ENCODE assay signal across 14 cellular contexts in the genomic region with DNA sequence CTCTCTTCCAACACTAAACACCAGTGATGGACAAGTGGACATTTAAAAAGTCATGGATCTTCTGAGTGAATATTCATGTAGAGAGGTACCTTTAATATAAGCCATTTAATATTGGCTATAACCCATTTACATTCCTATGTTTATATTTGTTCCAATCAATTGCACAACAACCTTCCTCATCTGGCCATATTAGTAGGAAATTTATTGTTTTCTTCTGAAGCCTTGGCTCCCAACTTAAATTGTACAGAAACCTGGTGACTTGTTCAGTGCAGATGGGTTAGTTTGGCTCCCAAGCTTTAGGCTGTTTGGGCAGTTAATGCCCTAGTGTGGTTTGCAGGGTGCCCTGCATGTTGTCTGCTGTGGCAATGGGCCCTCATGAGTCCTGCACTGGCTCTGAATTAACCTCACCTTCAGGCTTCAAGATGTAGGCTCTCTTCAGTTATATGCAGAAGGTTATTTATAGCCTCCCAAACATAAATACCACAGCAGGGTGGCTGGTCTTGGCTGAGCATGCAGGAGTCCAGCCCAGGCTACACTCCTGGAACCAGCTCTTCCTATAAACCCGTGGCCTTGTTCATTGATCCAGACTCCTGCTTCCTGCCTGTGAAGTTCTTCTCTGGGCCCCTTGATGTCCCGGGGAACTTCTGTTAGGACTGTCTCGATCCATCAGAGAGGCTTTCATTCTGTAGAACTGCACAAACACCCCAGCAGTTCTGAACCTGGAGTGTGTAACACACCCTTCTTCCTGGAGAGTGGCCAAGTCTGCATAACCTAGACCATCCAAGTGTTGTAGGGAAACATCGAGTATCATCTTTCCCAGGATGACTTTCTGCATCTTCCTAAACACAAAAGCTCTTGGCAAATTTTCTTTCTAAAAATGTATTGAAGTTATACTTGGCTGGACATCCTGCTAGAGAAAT. TPM values are rescaled to one million over a fixed set of nuclear protein-coding genes. Genes with fewer than 3 reads are reported as not detected.
A peak's percentile ranks its signal among the peaks of the same experiment; 100 is the strongest.
DNase-seq lines count a peak whose midpoint lies in the region; ATAC-seq and TF ChIP-seq lines count a peak whose summit lies in the region.
"Had no signal": no experiment of that assay in that cellular context is flagged by ENCODE, and none has a peak within 500 bp of the region (broad histone marks: within the 10 kb centered on the region; RNA-seq: fewer than 3 reads in every experiment).

No MANE protein-coding gene starts in this region.

- DNase-seq in HCT116 (ENCODE audit: low read depth, low spot score), result no peak
- peak; percentile 17 for DNase-seq in hepatocyte (ENCODE audit: low spot score)
- DNase-seq in activated T-helper 1 cell treated with anti-CD3 and anti-CD28 coated beads, Interleukin-12 subunit alpha, Interleukin-12 subunit beta, Interleukin-2, Interleukin-4 antibody, amounts not matched to agents 30 ng/mL and 10 ng/mL and 1 ng/mL, durations not matched to agents 14 hours and 24 hours and 36 hours (ENCODE audit: low spot score), result no peak
- DNase-seq in amniotic stem cell (lab: John Stamatoyannopoulos, UW), result no peak
- no peak for DNase-seq in left lung
- DNase-seq: activated naive CD4-positive, alpha-beta T cell treated with Interleukin-2 at 50 U/mL for 16 hours; DND-41; posterior cingulate gyrus; substantia nigra; WERI-Rb-1 had no signal

- intact Hi-C loops in HCT116 (cut with micrococcal nuclease), result loop anchor here (5.0 kb wide), 1 partner anchor 59 kb away; no protein-coding TSS in a partner anchor
- intact Hi-C loops in activated T-helper 1 cell treated with anti-CD3 and anti-CD28 coated beads, Interleukin-12 subunit alpha, Interleukin-12 subunit beta, Interleukin-2, Interleukin-4 antibody, amounts not matched to agents 30 ng/mL and 10 ng/mL and 1 ng/mL, durations not matched to agents 14 hours and 24 hours and 36 hours (cut with micrococcal nuclease), result no loop called here
- intact Hi-C loops in left lung (cut with DNase I), result no loop called here

- TF ChIP-seq POLR2A in HCT116 (IDR thresholded peaks at IDR 0.05; ENCODE audit: borderline replicate concordance, extremely low read depth, insufficient read depth, insufficient read length), result no peak

- no peak for TF ChIP-seq RAD21 in HCT116 (IDR thresholded peaks at IDR 0.05; ENCODE audit: low read depth)

- no peaks in the 10 kb centered on the region for H4K20me1 ChIP-seq in HCT116 (ENCODE audit: insufficient read depth)
- H4K20me1 ChIP-seq in hepatocyte (ENCODE audit: insufficient read depth, poor library complexity, severe bottlenecking), result no peaks in the 10 kb centered on the region

- H3K27ac ChIP-seq in ACC112 (ENCODE audit: low read depth, low read length) (peak overlapping the region; percentile 74), HCT116 (ENCODE audit: low read depth, low read length) (no peak overlapping the region), hepatocyte (no peak overlapping the region), left lung (no peak overlapping the region)
- H3K27ac ChIP-seq: cardiac muscle cell, WERI-Rb-1 had no signal

- no TSS peak for BruUV-seq in HCT116 (replicated peaks; lab: Mats Ljungman, UMichigan)

- peaks cover 9% of the 10 kb centered on the region for H3K27me3 Mint-ChIP-seq in activated T-helper 1 cell treated with anti-CD3 and anti-CD28 coated beads, Interleukin-12 subunit alpha, Interleukin-12 subunit beta, Interleukin-2, Interleukin-4 antibody, amounts not matched to agents 30 ng/mL and 10 ng/mL and 1 ng/mL, durations not matched to agents 14 hours and 24 hours and 36 hours (ENCODE audit: insufficient read depth)

- H3K36me3 ChIP-seq in ACC112 (ENCODE audit: insufficient read depth, low read length), result no peaks in the 10 kb centered on the region
- no peaks in the 10 kb centered on the region for H3K36me3 ChIP-seq in HCT116 (ENCODE audit: control insufficient read depth in 1 of 2, insufficient read depth in 2 of 2, low read length in 2 of 2)
- H3K36me3 ChIP-seq in hepatocyte (replicated peaks; ENCODE audit: insufficient read depth, low read depth), result no peaks in the 10 kb centered on the region
- H3K36me3 ChIP-seq in left lung, result no peaks in the 10 kb centered on the region
- H3K36me3 ChIP-seq: cardiac muscle cell, WERI-Rb-1 had no signal

- TF ChIP-seq CTCF in HCT116 (IDR thresholded peaks at IDR 0.05 in 2 of 3, conservative IDR thresholded peaks at IDR 0.05 in 1 of 3; ENCODE audit: borderline replicate concordance in 1 of 3, insufficient read depth in 1 of 3, low read depth in 2 of 3, low read length in 2 of 3) (no peak), hepatocyte (IDR thresholded peaks at IDR 0.05; ENCODE audit: poor library complexity) (no peak), left lung (IDR thresholded peaks at IDR 0.05) (no peak)

- H3K9me3 ChIP-seq in HCT116 (ENCODE audit: control insufficient read depth in 1 of 2, insufficient read depth in 1 of 2, low read depth in 1 of 2, low read length in 2 of 2) (no peaks in the 10 kb centered on the region), hepatocyte (ENCODE audit: low read depth) (no peaks in the 10 kb centered on the region), left lung (no peaks in the 10 kb centered on the region)

- H3K4me3 ChIP-seq in ACC112 (ENCODE audit: low read depth, low read length) (no peak overlapping the region), HCT116 (replicated peaks in 1 of 2; ENCODE audit: low read depth in 1 of 2, low read length in 2 of 2) (no peak overlapping the region), hepatocyte (no peak overlapping the region), left lung (no peak overlapping the region)
- H3K4me3 ChIP-seq: cardiac muscle cell had no signal

- no peaks in the 10 kb centered on the region for H3K4me1 Mint-ChIP-seq in activated T-helper 1 cell treated with anti-CD3 and anti-CD28 coated beads, Interleukin-12 subunit alpha, Interleukin-12 subunit beta, Interleukin-2, Interleukin-4 antibody, amounts not matched to agents 30 ng/mL and 10 ng/mL and 1 ng/mL, durations not matched to agents 14 hours and 24 hours and 36 hours (ENCODE audit: low read depth)

- no peak overlapping the region for H3K9ac ChIP-seq in HCT116 (ENCODE audit: low read length)

- H3K9me3 Mint-ChIP-seq in activated T-helper 1 cell treated with anti-CD3 and anti-CD28 coated beads, Interleukin-12 subunit alpha, Interleukin-12 subunit beta, Interleukin-2, Interleukin-4 antibody, amounts not matched to agents 30 ng/mL and 10 ng/mL and 1 ng/mL, durations not matched to agents 14 hours and 24 hours and 36 hours, result no peaks in the 10 kb centered on the region

- H3K79me2 ChIP-seq in ACC112 (ENCODE audit: control insufficient read depth, insufficient read depth, low read length, unreplicated experiment) (no peaks in the 10 kb centered on the region), HCT116 (ENCODE audit: insufficient read depth, low read length) (no peaks in the 10 kb centered on the region), hepatocyte (no peaks in the 10 kb centered on the region)

- no peak overlapping the region for H3K4me3 Mint-ChIP-seq in activated T-helper 1 cell treated with anti-CD3 and anti-CD28 coated beads, Interleukin-12 subunit alpha, Interleukin-12 subunit beta, Interleukin-2, Interleukin-4 antibody, amounts not matched to agents 30 ng/mL and 10 ng/mL and 1 ng/mL, durations not matched to agents 14 hours and 24 hours and 36 hours

- no peaks in the 10 kb centered on the region for H3K9me2 ChIP-seq in HCT116 (ENCODE audit: insufficient read depth)
- H3K9me2 ChIP-seq in hepatocyte (replicated peaks; ENCODE audit: insufficient read depth), result no peaks in the 10 kb centered on the region

- H2AFZ ChIP-seq in ACC112 (ENCODE audit: low read length, unreplicated experiment), result no peak overlapping the region
- H2AFZ ChIP-seq in HCT116 (ENCODE audit: low read depth, low read length, poor library complexity, severe bottlenecking), result no peak overlapping the region
- no peak overlapping the region for H2AFZ ChIP-seq in hepatocyte

- CTCF ChIA-PET in HCT116 (lab: Charles Lee), result no interaction called here

- ATAC-seq in HCT116, result peak; percentile 32; the same call in 1 of the 2 replicates
- ATAC-seq in SK-N-SH treated with all-trans-retinoic acid at 6 μM for 48 hours, result peak; percentile 15
- ATAC-seq in left lung, result no peak
- no peak for ATAC-seq in HG02763 (IDR thresholded peaks at IDR 0.05; ENCODE audit: unreplicated experiment)

- RAD21 ChIA-PET in HCT116 (lab: Charles Lee; ENCODE audit: low non-redundant PET in 1 of 2, low total read pairs in 2 of 2, uncharacterized antibody in 2 of 2, unreplicated experiment in 2 of 2), result no interaction called here

- no peaks in the 10 kb centered on the region for H3K36me3 Mint-ChIP-seq in activated T-helper 1 cell treated with anti-CD3 and anti-CD28 coated beads, Interleukin-12 subunit alpha, Interleukin-12 subunit beta, Interleukin-2, Interleukin-4 antibody, amounts not matched to agents 30 ng/mL and 10 ng/mL and 1 ng/mL, durations not matched to agents 14 hours and 24 hours and 36 hours (ENCODE audit: low read depth)

- H3K27ac Mint-ChIP-seq in activated T-helper 1 cell treated with anti-CD3 and anti-CD28 coated beads, Interleukin-12 subunit alpha, Interleukin-12 subunit beta, Interleukin-2, Interleukin-4 antibody, amounts not matched to agents 30 ng/mL and 10 ng/mL and 1 ng/mL, durations not matched to agents 14 hours and 24 hours and 36 hours, result no peak overlapping the region

- 86% methylated on average over 4 of the region's 4 CpGs for WGBS in hepatocyte (ENCODE audit: low lambda C conversion rate, missing lambda C conversion rate)

- POLR2A ChIA-PET in HCT116 (lab: Charles Lee), result no interaction called here

- no peaks in the 10 kb centered on the region for H3K27me3 ChIP-seq in ACC112 (ENCODE audit: insufficient read depth, low read length)
- H3K27me3 ChIP-seq in HCT116 (ENCODE audit: insufficient read depth, low read length), result no peaks in the 10 kb centered on the region
- H3K27me3 ChIP-seq in hepatocyte, result no peaks in the 10 kb centered on the region
- no peaks in the 10 kb centered on the region for H3K27me3 ChIP-seq in left lung

- no peak overlapping the region for H3K4me2 ChIP-seq in HCT116 (ENCODE audit: low read length)
- no peak overlapping the region for H3K4me2 ChIP-seq in hepatocyte

- H3K4me1 ChIP-seq in ACC112 (ENCODE audit: control insufficient read depth, insufficient read depth, low read length, unreplicated experiment), result peaks cover 52% of the 10 kb centered on the region
- peaks cover 3 to 34% of the 10 kb centered on the region in 2 experiments; a peak in 3 of 4 replicates for H3K4me1 ChIP-seq in HCT116 (ENCODE audit: control insufficient read depth in 1 of 2, insufficient read depth in 2 of 2, low read length in 2 of 2)
- H3K4me1 ChIP-seq in hepatocyte (ENCODE audit: insufficient read depth), result no peaks in the 10 kb centered on the region
- H3K4me1 ChIP-seq in left lung, result peaks cover 0 to 4% of the 10 kb centered on the region in 2 donors

TF ChIP-seq in HCT116, 20 proteins besides CTCF, POLR2A, EP300 and RAD21 (continues in another document):
- TF ChIP-seq ELF1 (IDR thresholded peaks at IDR 0.05; ENCODE audit: borderline replicate concordance, low read depth), result no peak

RNA-seq across cellular contexts. Expression of gene DUT, which starts 57.0 kb away (rescaled TPM):
- total RNA-seq in HCT116 (2021; ENCODE audit: unreplicated experiment) (130 TPM), hepatocyte (45.1 and 50.9 TPM in 2 replicates), left lung (10 to 100 TPM; 78.0 to 78.9 TPM)
- polyA plus RNA-seq in HCT116 (2012), result 31.8 and 43.8 TPM in 2 replicates
- 65.9 and 70.4 TPM in 2 replicates for polyA plus RNA-seq in hepatocyte
- total RNA-seq in activated T-helper 1 cell treated with anti-CD3 and anti-CD28 coated beads, Interleukin-12 subunit alpha, Interleukin-12 subunit beta, Interleukin-2, Interleukin-4 antibody, amounts not matched to agents 30 ng/mL and 10 ng/mL and 1 ng/mL, durations not matched to agents 14 hours and 24 hours and 36 hours, result 244 and 252 TPM in 2 replicates

Comparison
In these comparisons a context has a peak if more than half of its experiments do, and no peak if none do; other contexts are left out.
1. ATAC-seq: peak in HCT116 (single experiment) and SK-N-SH treated with all-trans-retinoic acid at 6 μM for 48 hours (single experiment); none in left lung (single experiment) and HG02763 (single experiment).